ENCODE assay signal across 31 cellular contexts in genomic region chr6:86251106-86251505, GRCh38.
"Had no signal": no experiment of that assay in that cellular context is flagged by ENCODE, and none has a peak within 500 bp of the region (broad histone marks: within the 10 kb centered on the region; RNA-seq: fewer than 3 reads in every experiment).

No MANE protein-coding gene starts in this region.

- H3K9me3 ChIP-seq: adrenal gland, body of pancreas, breast epithelium had no signal

- ATAC-seq: activated CD8-positive, alpha-beta T cell treated with anti-CD3 and anti-CD28 coated beads for 36 hours; activated naive CD4-positive, alpha-beta T cell treated with anti-CD3 and anti-CD28 coated beads, Interleukin-2, amount 50 U/mL, for 72 hours; activated T-cell treated with anti-CD3 and anti-CD28 coated beads, Interleukin-2, amount 50 U/mL, for 4 hours; activated T-cell treated with anti-CD3 and anti-CD28 coated beads, Interleukin-2, amount 50 U/mL, for 72 hours; activated T-helper 17 cell treated with anti-CD3 and anti-CD28 coated beads, Interleukin-2, amount 50 U/mL, for 72 hours; body of pancreas had no signal

- H3K27ac ChIP-seq: adrenal gland, body of pancreas, brain microvascular endothelial cell, breast epithelium, VCaP had no signal

- H3K4me1 ChIP-seq: adrenal gland, breast epithelium had no signal

- H3K36me3 ChIP-seq: adrenal gland, brain microvascular endothelial cell, breast epithelium had no signal

- DNase-seq: activated B cell treated with CpG ODN at 0.5 μM for 24 hours; activated CD4-positive, alpha-beta memory T cell treated with anti-CD3 and anti-CD28 coated beads for 36 hours; activated CD4-positive, alpha-beta T cell treated with anti-CD3 and anti-CD28 coated beads for 4 hours; activated CD4-positive, alpha-beta T cell treated with anti-CD3 and anti-CD28 coated beads, Interleukin-2, amount 10 ng/mL, durations not matched to agents 24 days and 14 days; activated CD4-positive, alpha-beta T cell treated with anti-CD3 and anti-CD28 coated beads, Interleukin-2, amount 50 U/mL, for 1 hour; activated CD4-positive, alpha-beta T cell treated with anti-CD3 and anti-CD28 coated beads, Interleukin-2, amount 50 U/mL, for 4 hours; activated CD4-positive, CD25-positive, alpha-beta regulatory T cell treated with anti-CD3 and anti-CD28 coated beads, Interleukin-2, amount 50 U/mL, for 72 hours; activated CD8-positive, alpha-beta memory T cell treated with anti-CD3 and anti-CD28 coated beads, Interleukin-2, amount 50 U/mL, for 4 hours; activated CD8-positive, alpha-beta T cell treated with anti-CD3 and anti-CD28 coated beads for 36 hours; activated effector memory CD4-positive, alpha-beta T cell treated with anti-CD3 and anti-CD28 coated beads, Interleukin-2, amount 50 U/mL, for 16 hours; activated gamma-delta T cell treated with Interleukin-2 at 50 U/mL for 16 hours; activated naive CD4-positive, alpha-beta T cell; activated naive CD4-positive, alpha-beta T cell treated with anti-CD3 and anti-CD28 coated beads for 36 hours; activated naive CD4-positive, alpha-beta T cell treated with anti-CD3 and anti-CD28 coated beads, Interleukin-2, amount 50 U/mL, for 16 hours; activated naive CD8-positive, alpha-beta T cell treated with anti-CD3 and anti-CD28 coated beads for 36 hours; activated T-cell treated with anti-CD3 and anti-CD28 coated beads for 4 hours; activated T-cell treated with anti-CD3 and anti-CD28 coated beads, Interleukin-2, amount 50 U/mL, for 1 hour; activated T-cell treated with anti-CD3 and anti-CD28 coated beads, Interleukin-2, amount 50 U/mL, for 4 hours; activated T-cell treated with anti-CD3 and anti-CD28 coated beads, Interleukin-2, amount 50 U/mL, for 72 hours; adrenal gland; amniotic stem cell; aorta; body of pancreas; brain microvascular endothelial cell; cerebellar nuclear complex; T-helper 2 cell; T-helper 9 cell had no signal

- H3K27me3 ChIP-seq: adrenal gland, body of pancreas, brain microvascular endothelial cell, breast epithelium had no signal

- H3K4me3 ChIP-seq: adrenal gland, body of pancreas, breast epithelium had no signal
